ENCODE assay signal across 28 cellular contexts in the genomic region with DNA sequence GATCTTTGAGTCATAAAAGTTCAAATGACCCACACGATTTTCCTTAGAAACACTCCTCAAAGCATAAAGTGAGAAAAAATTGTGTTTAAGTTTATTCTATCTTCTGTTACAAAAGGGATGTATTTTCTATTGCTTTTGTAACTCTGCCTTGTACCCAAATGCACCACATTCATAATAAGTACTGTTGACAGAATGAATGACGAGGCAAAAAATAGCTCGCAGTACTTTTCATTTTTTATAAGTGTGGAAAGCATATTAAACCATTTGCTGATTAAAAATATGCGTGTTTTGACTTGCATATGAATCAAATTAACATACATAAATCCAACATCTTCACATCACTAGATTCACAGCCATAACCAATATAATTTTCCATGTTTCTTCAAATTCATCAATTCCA.
"Had no signal": no experiment of that assay in that cellular context is flagged by ENCODE, and none has a peak within 500 bp of the region (broad histone marks: within the 10 kb centered on the region; RNA-seq: fewer than 3 reads in every experiment).

No MANE protein-coding gene starts in this region.

- H3K4me1 ChIP-seq: colonic mucosa, esophagus muscularis mucosa, esophagus squamous epithelium, foreskin keratinocyte, gastrocnemius medialis, gastroesophageal sphincter, heart left ventricle, heart right ventricle had no signal

- H3K4me3 ChIP-seq: colonic mucosa, coronary artery, dorsolateral prefrontal cortex, esophagus muscularis mucosa, esophagus squamous epithelium, gastrocnemius medialis, gastroesophageal sphincter, heart left ventricle, heart right ventricle, hepatocyte had no signal

- ATAC-seq: effector memory CD8-positive, alpha-beta T cell; esophagus mucosa; foreskin keratinocyte; gastrocnemius medialis; gastroesophageal sphincter; heart left ventricle; heart right ventricle had no signal

- H3K27me3 ChIP-seq: colonic mucosa, dorsolateral prefrontal cortex, esophagus muscularis mucosa, esophagus squamous epithelium, gastrocnemius medialis, gastroesophageal sphincter, heart left ventricle, hepatocyte had no signal

- H2AFZ ChIP-seq: hepatocyte had no signal

- H3K9me3 ChIP-seq: colonic mucosa, esophagus muscularis mucosa, esophagus squamous epithelium, gastrocnemius medialis, gastroesophageal sphincter, heart left ventricle, heart right ventricle had no signal

- H3K4me2 ChIP-seq: hepatocyte had no signal

- H3K36me3 ChIP-seq: colonic mucosa, esophagus muscularis mucosa, esophagus squamous epithelium, gastrocnemius medialis, gastroesophageal sphincter, heart left ventricle, heart right ventricle had no signal

- FAIRE-seq: endometrium, endothelial cell of umbilical vein, frontal cortex had no signal

- H3K79me2 ChIP-seq: hepatocyte had no signal

- H3K27ac ChIP-seq: colonic mucosa, coronary artery, dorsolateral prefrontal cortex, epithelial cell of prostate, esophagus muscularis mucosa, esophagus squamous epithelium, foreskin keratinocyte, gastrocnemius medialis, gastroesophageal sphincter, heart left ventricle, heart right ventricle, hepatocyte had no signal

- DNase-seq: colonic mucosa; cortex of kidney; dermis blood vessel endothelial cell; dorsolateral prefrontal cortex; effector CD4-positive, alpha-beta T cell; effector CD8-positive, alpha-beta T cell; effector memory CD4-positive, alpha-beta T cell; effector memory CD8-positive, alpha-beta T cell; endodermal cell; erythroblast; esophagus squamous epithelium; foreskin fibroblast; foreskin keratinocyte; foreskin melanocyte; gastrocnemius medialis; glutamatergic neuron; head of caudate nucleus; heart left ventricle; heart right ventricle had no signal
